20 cellular contexts compared by ENCODE assay signal in genomic region chr6:46368137-46368536, GRCh38.
A peak's percentile ranks its signal among the peaks of the same experiment; 100 is the strongest.
DNase-seq lines count a peak whose midpoint lies in the region; ATAC-seq and TF ChIP-seq lines count a peak whose summit lies in the region.
"Had no signal": no experiment of that assay in that cellular context is flagged by ENCODE, and none has a peak within 500 bp of the region (broad histone marks: within the 10 kb centered on the region; RNA-seq: fewer than 3 reads in every experiment).

No MANE protein-coding gene starts in this region.

- H3K9me3 Mint-ChIP-seq in nephron: no peaks in the 10 kb centered on the region
- H3K9me3 Mint-ChIP-seq: IgD-negative memory B cell; T-cell; T-helper 2 cell treated with Interferon-gamma antibody and Interleukin-4, amounts not matched to agents 5 μg/mL and 100 μg/mL, for 36 hours had no signal

- TF ChIP-seq CTCF in nephron (IDR thresholded peaks at IDR 0.05; ENCODE audit: unreplicated experiment in 3 of 3) (no peak), upper lobe of left lung (IDR thresholded peaks at IDR 0.05) (no peak)

- H3K4me1 Mint-ChIP-seq in nephron: peaks cover 10% of the 10 kb centered on the region
- H3K4me1 Mint-ChIP-seq: CD14-positive monocyte had no signal

- no peak overlapping the region for H3K27ac ChIP-seq in upper lobe of left lung
- H3K27ac ChIP-seq: A549, SJCRH30 had no signal

- no peaks in the 10 kb centered on the region for H3K4me1 ChIP-seq in upper lobe of left lung
- H3K4me1 ChIP-seq: A549, SJCRH30 had no signal

- peak; percentile 72 for DNase-seq in NCI-H510A treated with DMSO at 0.1 percent for 48 hours (lab: John Stamatoyannopoulos, UW)
- DNase-seq in NCI-H510A (lab: John Stamatoyannopoulos, UW): no peak
- DNase-seq in NCI-H1105 treated with DMSO at 0.1 percent for 48 hours (lab: John Stamatoyannopoulos, UW): peak; percentile 93
- peak; percentile 69 for DNase-seq in NCI-H2227 (lab: John Stamatoyannopoulos, UW; ENCODE audit: unreplicated experiment)
- no peak for DNase-seq in stimulated activated CD4-positive, alpha-beta T cell treated with anti-CD3 and anti-CD28 coated beads, Interleukin-1b, Interleukin-23, amount 100 ng/mL, for 48 hours
- no peak for DNase-seq in upper lobe of left lung
- DNase-seq: DMS53; GF-D8; NCI-H1436 treated with DMSO at 0.1 percent for 48 hours; NCI-H526; NK-92 treated with Interleukin-12 subunit alpha and Interleukin-12 subunit beta, amount 100 ng/mL, for 24 hours; SJCRH30; T-cell had no signal

- ATAC-seq in upper lobe of left lung (ENCODE audit: low FRiP score in 2 of 2): no peak
- ATAC-seq: A549, Panc1, T-cell had no signal

- no peak for TF ChIP-seq POLR2A in upper lobe of left lung (IDR thresholded peaks at IDR 0.05)

- no peaks in the 10 kb centered on the region for H3K27me3 Mint-ChIP-seq in nephron (ENCODE audit: low read depth)
- H3K27me3 Mint-ChIP-seq: B cell, IgD-negative memory B cell had no signal

- H3K4me3 ChIP-seq in upper lobe of left lung: no peak overlapping the region
- H3K4me3 ChIP-seq: A549, SJCRH30 had no signal

- peak overlapping the region; percentile 56 to 86 (median 79) for H3K27ac Mint-ChIP-seq in nephron
- H3K27ac Mint-ChIP-seq: B cell; CD14-positive monocyte; IgD-negative memory B cell; T-cell; T-helper 2 cell treated with Interferon-gamma antibody and Interleukin-4, amounts not matched to agents 5 μg/mL and 100 μg/mL, for 36 hours had no signal

- H3K36me3 ChIP-seq in upper lobe of left lung: no peaks in the 10 kb centered on the region
- H3K36me3 ChIP-seq: SJCRH30 had no signal

- no peaks in the 10 kb centered on the region for H3K9me3 ChIP-seq in upper lobe of left lung
- H3K9me3 ChIP-seq: A549, SJCRH30 had no signal

- no peaks in the 10 kb centered on the region for H3K36me3 Mint-ChIP-seq in nephron (ENCODE audit: low read depth)
- H3K36me3 Mint-ChIP-seq: CD14-positive monocyte, T-cell had no signal

- no peak for TF ChIP-seq EP300 in upper lobe of left lung (IDR thresholded peaks at IDR 0.05)

- 94 to 100% methylated on average over 1 of the region's 1 CpG for WGBS in upper lobe of left lung, 2 donors

- no peak overlapping the region for H3K4me3 Mint-ChIP-seq in nephron
- H3K4me3 Mint-ChIP-seq: B cell; CD14-positive monocyte; IgD-negative memory B cell; T-cell; T-helper 2 cell treated with Interferon-gamma antibody and Interleukin-4, amounts not matched to agents 5 μg/mL and 100 μg/mL, for 36 hours had no signal

- H3K27me3 ChIP-seq in upper lobe of left lung: no peaks in the 10 kb centered on the region
- H3K27me3 ChIP-seq: SJCRH30 had no signal

Comparison
In these comparisons a context has a peak if more than half of its experiments do, and no peak if none do; other contexts are left out.
1. DNase-seq: peak in NCI-H510A treated with DMSO at 0.1 percent for 48 hours (single experiment), NCI-H1105 treated with DMSO at 0.1 percent for 48 hours (single experiment) and NCI-H2227 (single experiment); none in NCI-H510A (single experiment), stimulated activated CD4-positive, alpha-beta T cell treated with anti-CD3 and anti-CD28 coated beads, Interleukin-1b, Interleukin-23, amount 100 ng/mL, for 48 hours (single experiment) and upper lobe of left lung (0 of 2).